In genomic region chr1:164561007-164561406, GRCh38 we compare ENCODE assay signal across 10 cellular contexts. TPM values are rescaled to one million over a fixed set of nuclear protein-coding genes. Genes with fewer than 3 reads are reported as not detected.
DNase-seq lines count a peak whose midpoint lies in the region; ATAC-seq and TF ChIP-seq lines count a peak whose summit lies in the region.
"Had no signal": no experiment of that assay in that cellular context is flagged by ENCODE, and none has a peak within 500 bp of the region (broad histone marks: within the 10 kb centered on the region; RNA-seq: fewer than 3 reads in every experiment).

No MANE protein-coding gene starts in this region.

- DNase-seq in NCI-H510A treated with DMSO at 0.1 percent for 48 hours (lab: John Stamatoyannopoulos, UW) (peak; percentile 44), NCI-H510A (lab: John Stamatoyannopoulos, UW) (no peak), cardiac fibroblast (ENCODE audit: low read depth in 2 of 2) (peak in 1 of 2 donors; percentile 52), lower lobe of right lung (no peak), thyroid gland (no peak), NCI-H526 (lab: John Stamatoyannopoulos, UW) (no peak), D341Med (ENCODE audit: low spot score) (no peak)
- no peak for DNase-seq in activated naive CD4-positive, alpha-beta T cell treated with anti-CD3 and anti-CD28 coated beads, Interleukin-2, amount 50 U/mL, for 72 hours (ENCODE audit: low spot score in 2 of 2)
- DNase-seq: activated CD4-positive, alpha-beta T cell treated with anti-CD3 and anti-CD28 coated beads, Interleukin-2, amount 10 ng/mL, durations not matched to agents 7 days and 5 days had no signal

- TF ChIP-seq CTCF in cardiac fibroblast (IDR thresholded peaks at IDR 0.05; ENCODE audit: low read depth, low read length) (no peak), lower lobe of right lung (IDR thresholded peaks at IDR 0.05) (no peak), thyroid gland (IDR thresholded peaks at IDR 0.05) (no peak)

- no peak for TF ChIP-seq POLR2A in thyroid gland (IDR thresholded peaks at IDR 0.05)

- H3K4me3 ChIP-seq in cardiac fibroblast (replicated peaks in 1 of 2; ENCODE audit: low read depth in 2 of 2, low read length in 2 of 2): peak overlapping the region; percentile 69 to 78
- peak overlapping the region; percentile 69 for H3K4me3 ChIP-seq in lower lobe of right lung
- H3K4me3 ChIP-seq in thyroid gland (replicated peaks in 1 of 3): peak overlapping the region; percentile 4 to 85 (median 70)
- H3K4me3 ChIP-seq: BLaER1 had no signal

- no peaks in the 10 kb centered on the region for H3K9me3 ChIP-seq in lower lobe of right lung
- no peaks in the 10 kb centered on the region for H3K9me3 ChIP-seq in thyroid gland
- H3K9me3 ChIP-seq: BLaER1 had no signal

- intact Hi-C loops in lower lobe of right lung (cut with DNase I): no loop called here
- intact Hi-C loops in thyroid gland (cut with DNase I): no loop called here

- ATAC-seq in lower lobe of right lung: no peak
- no peak for ATAC-seq in activated naive CD4-positive, alpha-beta T cell treated with anti-CD3 and anti-CD28 coated beads, Interleukin-2, amount 50 U/mL, for 72 hours

- H3K36me3 Mint-ChIP-seq in activated naive CD4-positive, alpha-beta T cell treated with anti-CD3 and anti-CD28 coated beads, Interleukin-2, amount 50 U/mL, for 72 hours: peaks cover 4 to 5% of the 10 kb centered on the region in 2 donors

- H3K4me1 ChIP-seq in lower lobe of right lung (peaks cover 14% of the 10 kb centered on the region), thyroid gland (peaks cover 11 to 13% of the 10 kb centered on the region in 2 donors)

- H3K36me3 ChIP-seq in lower lobe of right lung (no peaks in the 10 kb centered on the region), thyroid gland (no peaks in the 10 kb centered on the region)
- H3K36me3 ChIP-seq: BLaER1 had no signal

- no peaks in the 10 kb centered on the region for H3K27me3 ChIP-seq in lower lobe of right lung (ENCODE audit: low read depth)
- no peaks in the 10 kb centered on the region for H3K27me3 ChIP-seq in thyroid gland

- H3K27ac ChIP-seq in lower lobe of right lung: peak overlapping the region; percentile 81
- peak overlapping the region; percentile 79 to 94 (median 89) for H3K27ac ChIP-seq in thyroid gland
- H3K27ac ChIP-seq: BLaER1 had no signal

- no peak overlapping the region for H3K27ac Mint-ChIP-seq in activated naive CD4-positive, alpha-beta T cell treated with anti-CD3 and anti-CD28 coated beads, Interleukin-2, amount 50 U/mL, for 72 hours
- H3K27ac Mint-ChIP-seq: activated CD4-positive, alpha-beta T cell treated with anti-CD3 and anti-CD28 coated beads, Interleukin-2, amount 10 ng/mL, durations not matched to agents 7 days and 5 days had no signal

- H3K9me3 Mint-ChIP-seq in activated naive CD4-positive, alpha-beta T cell treated with anti-CD3 and anti-CD28 coated beads, Interleukin-2, amount 50 U/mL, for 72 hours: no peaks in the 10 kb centered on the region
- H3K9me3 Mint-ChIP-seq: activated CD4-positive, alpha-beta T cell treated with anti-CD3 and anti-CD28 coated beads, Interleukin-2, amount 10 ng/mL, durations not matched to agents 7 days and 5 days had no signal

- 4 to 10% methylated on average over 7 of the region's 7 CpGs for WGBS in thyroid gland, 2 donors

RNA-seq across cellular contexts. Expression of gene PBX1, which starts 2.0 kb away (rescaled TPM):
- 58.1 TPM for total RNA-seq in lower lobe of right lung
- 100 to 1,000 TPM in 2 of 4 donors, 10 to 100 TPM in 2; 79.0 to 159 (median 102) TPM for total RNA-seq in thyroid gland
- total RNA-seq in activated naive CD4-positive, alpha-beta T cell treated with anti-CD3 and anti-CD28 coated beads, Interleukin-2, amount 50 U/mL, for 72 hours: under 1 TPM; 0.19 to 0.39 TPM

Comparison
In these comparisons a context has a peak if more than half of its experiments do, and no peak if none do; other contexts are left out.
1. RNA of gene PBX1, which starts 2.0 kb away (total RNA-seq): 79.0 to 159 TPM in thyroid gland and 58.1 TPM in lower lobe of right lung (single experiment); 0.19 to 0.39 TPM in activated naive CD4-positive, alpha-beta T cell treated with anti-CD3 and anti-CD28 coated beads, Interleukin-2, amount 50 U/mL, for 72 hours; every median in the first group is over 10 times any median in the second.
2. Peak in every context shown above with its lines, with median percentiles within 50 percentile points of each other: H3K4me3 ChIP-seq.